In genomic region chr6:28489366-28490190, GRCh38 we compare ENCODE assay signal across 9 cellular contexts. TPM values are rescaled to one million over a fixed set of nuclear protein-coding genes. Genes with fewer than 3 reads are reported as not detected.
DNase-seq lines count a peak whose midpoint lies in the region; ATAC-seq, FAIRE-seq and TF ChIP-seq lines count a peak whose summit lies in the region.
"Had no signal": no experiment of that assay in that cellular context is flagged by ENCODE, and none has a peak within 500 bp of the region (broad histone marks: within the 10 kb centered on the region; RNA-seq: fewer than 3 reads in every experiment).

No MANE protein-coding gene starts in this region.

- H3K4me3 Mint-ChIP-seq in activated T-helper 2 cell treated with anti-CD3 and anti-CD28 coated beads, Interferon-gamma antibody, Interleukin-2, Interleukin-4, amounts not matched to agents 10 μg/mL and 5 μg/mL and 100 μg/mL, durations not matched to agents 14 hours and 24 hours and 36 hours (ENCODE audit: low read depth), result peak overlapping the region; percentile 74

- H3K4me3 ChIP-seq in DOHH2 (ENCODE audit: low read length) (peak overlapping the region; percentile 74), heart left ventricle (peak overlapping the region in 11 of 12 donors; percentile 14 to 44 (median 36)), psoas muscle (peak overlapping the region; percentile 36)
- H3K4me3 ChIP-seq: SJSA1 had no signal

- TF ChIP-seq CTCF in DOHH2 (IDR thresholded peaks at IDR 0.05; ENCODE audit: low read depth, low read length, poor library complexity, severe bottlenecking), result no peak
- TF ChIP-seq CTCF in heart left ventricle (IDR thresholded peaks at IDR 0.05), result no peak
- no peak for TF ChIP-seq CTCF in psoas muscle (IDR thresholded peaks at IDR 0.05)

- FAIRE-seq in H54 (lab: Jason Lieb, UNC), result peak; percentile 52

- H3K9me3 Mint-ChIP-seq in activated T-helper 2 cell treated with anti-CD3 and anti-CD28 coated beads, Interferon-gamma antibody, Interleukin-2, Interleukin-4, amounts not matched to agents 10 μg/mL and 5 μg/mL and 100 μg/mL, durations not matched to agents 14 hours and 24 hours and 36 hours, result no peaks in the 10 kb centered on the region

- H3K4me1 ChIP-seq in DOHH2 (ENCODE audit: control insufficient read depth, low read length), result peaks cover 21% of the 10 kb centered on the region
- peaks cover 0 to 9% (median 0%) of the 10 kb centered on the region in 12 donors for H3K4me1 ChIP-seq in heart left ventricle
- no peaks in the 10 kb centered on the region for H3K4me1 ChIP-seq in psoas muscle
- H3K4me1 ChIP-seq: SJSA1 had no signal

- H3K79me2 ChIP-seq in DOHH2 (ENCODE audit: control insufficient read depth, low read length), result no peaks in the 10 kb centered on the region

- no peaks in the 10 kb centered on the region; the same call in 1 of the 2 replicates for H3F3A ChIP-seq in DOHH2 (ENCODE audit: control insufficient read depth, insufficient read depth)

- H3K27me3 ChIP-seq in DOHH2 (ENCODE audit: control insufficient read depth, low read length) (peaks cover 2% of the 10 kb centered on the region; the same call in 1 of the 2 replicates), heart left ventricle (peaks cover 5 to 83% (median 25%) of the 10 kb centered on the region in 9 donors), psoas muscle (ENCODE audit: insufficient read depth in 3 of 3, low read length in 2 of 3) (peaks cover 0 to 34% (median 6%) of the 10 kb centered on the region in 3 donors)

- H3K9me2 ChIP-seq in DOHH2 (replicated peaks; ENCODE audit: control insufficient read depth, low read length), result no peaks in the 10 kb centered on the region

- TF ChIP-seq POLR2A in H54 (IDR thresholded peaks at IDR 0.05; ENCODE audit: low read depth, low read length), result peak; percentile 40; the same call in 1 of the 2 replicates
- TF ChIP-seq POLR2A in heart left ventricle (IDR thresholded peaks at IDR 0.05), result no peak

- H3K4me1 Mint-ChIP-seq in activated T-helper 2 cell treated with anti-CD3 and anti-CD28 coated beads, Interferon-gamma antibody, Interleukin-2, Interleukin-4, amounts not matched to agents 10 μg/mL and 5 μg/mL and 100 μg/mL, durations not matched to agents 14 hours and 24 hours and 36 hours (ENCODE audit: low read depth), result peaks cover 18% of the 10 kb centered on the region

- no peaks in the 10 kb centered on the region for H4K20me1 ChIP-seq in DOHH2 (ENCODE audit: control insufficient read depth, insufficient read depth, low read depth, low read length)

- peak overlapping the region; percentile 6 for H3K27ac Mint-ChIP-seq in activated T-helper 2 cell treated with anti-CD3 and anti-CD28 coated beads, Interferon-gamma antibody, Interleukin-2, Interleukin-4, amounts not matched to agents 10 μg/mL and 5 μg/mL and 100 μg/mL, durations not matched to agents 14 hours and 24 hours and 36 hours

- no peaks in the 10 kb centered on the region for H3K36me3 Mint-ChIP-seq in activated T-helper 2 cell treated with anti-CD3 and anti-CD28 coated beads, Interferon-gamma antibody, Interleukin-2, Interleukin-4, amounts not matched to agents 10 μg/mL and 5 μg/mL and 100 μg/mL, durations not matched to agents 14 hours and 24 hours and 36 hours (ENCODE audit: low read depth)

- H3K4me2 ChIP-seq in DOHH2 (ENCODE audit: low read length), result peak overlapping the region; percentile 77

- H3K27ac ChIP-seq in DOHH2 (ENCODE audit: low read depth, low read length) (peak overlapping the region; percentile 27), heart left ventricle (peak overlapping the region in 2 of 12 donors; percentile 5 to 65), psoas muscle (no peak overlapping the region)
- H3K27ac ChIP-seq: SJSA1 had no signal

- peak in 2 of 4 donors; percentile 51 to 93 for ATAC-seq in heart left ventricle
- peak in 2 of 4 donors; percentile 38 to 63 for ATAC-seq in psoas muscle

- H3K9me3 ChIP-seq in DOHH2 (ENCODE audit: control insufficient read depth, insufficient read depth, low read length) (no peaks in the 10 kb centered on the region), heart left ventricle (peaks cover 0 to 3% (median 0%) of the 10 kb centered on the region in 12 donors), psoas muscle (no peaks in the 10 kb centered on the region)
- H3K9me3 ChIP-seq: SJSA1 had no signal

- DNase-seq in H54 (ENCODE audit: insufficient read length, low spot score), result peak; percentile 74
- DNase-seq in NCI-H2227 treated with DMSO at 0.1 percent for 48 hours (lab: John Stamatoyannopoulos, UW), result peak; percentile 26
- peak; percentile 17 for DNase-seq in activated T-helper 2 cell treated with anti-CD3 and anti-CD28 coated beads, Interferon-gamma antibody, Interleukin-2, Interleukin-4, amounts not matched to agents 10 μg/mL and 5 μg/mL and 100 μg/mL, durations not matched to agents 14 hours and 24 hours and 36 hours (ENCODE audit: low spot score)
- peak in 2 of 5 donors; percentile 38 to 53 for DNase-seq in heart left ventricle
- DNase-seq in psoas muscle, result peak in 1 of 2 donors; percentile 41
- no peak for DNase-seq in SHP77 treated with DMSO at 0.1 percent for 48 hours (lab: John Stamatoyannopoulos, UW)
- DNase-seq in NCI-H1092 (lab: John Stamatoyannopoulos, UW), result no peak

- no peaks in the 10 kb centered on the region for H3K36me3 ChIP-seq in DOHH2 (ENCODE audit: control insufficient read depth, low read length)
- H3K36me3 ChIP-seq in heart left ventricle, result no peaks in the 10 kb centered on the region
- no peaks in the 10 kb centered on the region for H3K36me3 ChIP-seq in psoas muscle (ENCODE audit: insufficient read depth in 1 of 2, low read depth in 1 of 2)
- H3K36me3 ChIP-seq: SJSA1 had no signal

- peaks cover 49% of the 10 kb centered on the region for H3K27me3 Mint-ChIP-seq in activated T-helper 2 cell treated with anti-CD3 and anti-CD28 coated beads, Interferon-gamma antibody, Interleukin-2, Interleukin-4, amounts not matched to agents 10 μg/mL and 5 μg/mL and 100 μg/mL, durations not matched to agents 14 hours and 24 hours and 36 hours (ENCODE audit: low read depth)

- intact Hi-C loops in activated T-helper 2 cell treated with anti-CD3 and anti-CD28 coated beads, Interferon-gamma antibody, Interleukin-2, Interleukin-4, amounts not matched to agents 10 μg/mL and 5 μg/mL and 100 μg/mL, durations not matched to agents 14 hours and 24 hours and 36 hours (cut with micrococcal nuclease), result loop anchor here (5.0 kb wide), 2 partner anchors 53 to 98 kb away; a partner anchor contains a TSS
- intact Hi-C loops in heart left ventricle (cut with DNase I), result no loop called here
- intact Hi-C loops in psoas muscle (cut with DNase I), result no loop called here

- WGBS in heart left ventricle, 4 donors, result 5 to 11% (median 7%) methylated on average over 34 to 40 of the region's 40 CpGs
- 4 to 8% (median 6%) methylated on average over 40 of the region's 40 CpGs for WGBS in psoas muscle, 3 donors

RNA-seq across cellular contexts. Expression of gene GPX6, which starts 26.0 kb away (rescaled TPM):
- total RNA-seq in activated T-helper 2 cell treated with anti-CD3 and anti-CD28 coated beads, Interferon-gamma antibody, Interleukin-2, Interleukin-4, amounts not matched to agents 10 μg/mL and 5 μg/mL and 100 μg/mL, durations not matched to agents 14 hours and 24 hours and 36 hours, result not detected in 2 replicates
- total RNA-seq in heart left ventricle (not detected), psoas muscle (not detected)
- polyA plus RNA-seq in heart left ventricle (not detected), psoas muscle (not detected)
- total RNA-seq: SJSA1 had no signal

RNA-seq across cellular contexts. Expression of gene GPX5, which starts 36.1 kb away (rescaled TPM):
- total RNA-seq in activated T-helper 2 cell treated with anti-CD3 and anti-CD28 coated beads, Interferon-gamma antibody, Interleukin-2, Interleukin-4, amounts not matched to agents 10 μg/mL and 5 μg/mL and 100 μg/mL, durations not matched to agents 14 hours and 24 hours and 36 hours, result not detected in 2 replicates
- total RNA-seq in heart left ventricle (not detected), psoas muscle (not detected)
- polyA plus RNA-seq in heart left ventricle (not detected), psoas muscle (not detected)
- total RNA-seq: SJSA1 had no signal

RNA-seq across cellular contexts. Expression of gene ZSCAN23, which starts 46.3 kb away (rescaled TPM):
- 0.48 and 0.50 TPM in 2 replicates for total RNA-seq in activated T-helper 2 cell treated with anti-CD3 and anti-CD28 coated beads, Interferon-gamma antibody, Interleukin-2, Interleukin-4, amounts not matched to agents 10 μg/mL and 5 μg/mL and 100 μg/mL, durations not matched to agents 14 hours and 24 hours and 36 hours
- total RNA-seq in heart left ventricle (1 to 10 TPM in 6 of 9 donors, under 1 TPM in 3; 0.48 to 2.1 (median 1.6) TPM), psoas muscle (under 1 TPM in 3 of 4 donors, not detected in 1; 0.37 to 0.75 (median 0.44) TPM)
- polyA plus RNA-seq in heart left ventricle (under 1 TPM; 0.42 to 0.93 TPM), psoas muscle (under 1 TPM; 0.08 to 0.14 (median 0.13) TPM)

Comparison
In these comparisons a context has a peak if more than half of its experiments do, and no peak if none do; other contexts are left out.
1. DNase-seq: peak in H54 (single experiment), NCI-H2227 treated with DMSO at 0.1 percent for 48 hours (single experiment) and activated T-helper 2 cell treated with anti-CD3 and anti-CD28 coated beads, Interferon-gamma antibody, Interleukin-2, Interleukin-4, amounts not matched to agents 10 μg/mL and 5 μg/mL and 100 μg/mL, durations not matched to agents 14 hours and 24 hours and 36 hours (single experiment); none in SHP77 treated with DMSO at 0.1 percent for 48 hours (single experiment) and NCI-H1092 (single experiment).
2. Peak in every context shown above with its lines, with median percentiles within 50 percentile points of each other: H3K4me3 ChIP-seq.